Comparison of ENCODE assay signal across 15 cellular contexts in genomic region chr12:96513681-96514080, GRCh38.
"Had no signal": no experiment of that assay in that cellular context is flagged by ENCODE, and none has a peak within 500 bp of the region (broad histone marks: within the 10 kb centered on the region; RNA-seq: fewer than 3 reads in every experiment).

No MANE protein-coding gene starts in this region.

- H3K9me3 Mint-ChIP-seq: brain; central memory CD8-positive, alpha-beta T cell; nephron progenitor cell had no signal

- H3K27me3 Mint-ChIP-seq: brain; central memory CD8-positive, alpha-beta T cell had no signal

- H3K4me3 ChIP-seq: left ventricle myocardium inferior, tibial nerve had no signal

- H3K27me3 ChIP-seq: foreskin keratinocyte, tibial nerve had no signal

- H3K27ac Mint-ChIP-seq: brain had no signal

- DNase-seq: activated CD4-positive, alpha-beta T cell treated with anti-CD3 and anti-CD28 coated beads, Interleukin-2, amount 50 U/mL, for 1 hour; activated naive CD4-positive, alpha-beta T cell treated with anti-CD3 and anti-CD28 coated beads, Interleukin-2, amount 50 U/mL, for 16 hours; activated T-cell treated with anti-CD3 and anti-CD28 coated beads for 4 hours; amygdala; cortex of kidney; effector CD8-positive, alpha-beta T cell; foreskin keratinocyte; left ventricle myocardium inferior; mesendoderm; nephron progenitor cell; retina; stimulated activated CD4-positive, alpha-beta T cell treated with anti-CD3 and anti-CD28 coated beads, Interleukin-15, amount 100 ng/mL, for 24 hours had no signal

- H3K4me1 Mint-ChIP-seq: central memory CD8-positive, alpha-beta T cell had no signal

- H3K4me1 ChIP-seq: tibial nerve had no signal

- H3K4me3 Mint-ChIP-seq: central memory CD8-positive, alpha-beta T cell; nephron progenitor cell had no signal

- H3K36me3 Mint-ChIP-seq: brain had no signal

- H3K36me3 ChIP-seq: left ventricle myocardium inferior, tibial nerve had no signal

- H3K27ac ChIP-seq: foreskin keratinocyte, left ventricle myocardium inferior, tibial nerve had no signal
